Comparison of ENCODE assay signal across 1 cellular context in the genomic region with DNA sequence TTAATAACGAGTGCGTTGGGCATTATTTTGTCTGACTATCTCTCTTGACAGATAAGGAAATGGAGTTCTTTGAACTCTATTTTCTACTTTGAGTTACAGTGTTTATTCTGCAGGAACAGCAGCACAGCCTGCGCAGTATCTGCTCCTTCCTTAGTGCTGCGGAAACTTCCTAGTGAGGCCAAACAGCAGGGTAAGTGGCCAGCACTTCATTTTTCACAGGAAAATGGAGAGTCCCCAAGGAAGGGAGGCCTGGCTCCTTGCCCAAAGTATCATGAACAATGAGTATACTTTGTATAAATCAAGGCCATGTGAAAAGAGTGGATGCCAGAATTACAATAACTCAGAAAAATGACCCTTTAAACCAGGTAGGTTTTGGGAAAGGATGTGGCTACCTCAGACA.
TF ChIP-seq lines count a peak whose summit lies in the region.

No MANE protein-coding gene starts in this region.

TF ChIP-seq in HepG2, 621 proteins besides CTCF, POLR2A, EP300 and RAD21 (continued from another document):
- TF ChIP-seq, protein P1, sequence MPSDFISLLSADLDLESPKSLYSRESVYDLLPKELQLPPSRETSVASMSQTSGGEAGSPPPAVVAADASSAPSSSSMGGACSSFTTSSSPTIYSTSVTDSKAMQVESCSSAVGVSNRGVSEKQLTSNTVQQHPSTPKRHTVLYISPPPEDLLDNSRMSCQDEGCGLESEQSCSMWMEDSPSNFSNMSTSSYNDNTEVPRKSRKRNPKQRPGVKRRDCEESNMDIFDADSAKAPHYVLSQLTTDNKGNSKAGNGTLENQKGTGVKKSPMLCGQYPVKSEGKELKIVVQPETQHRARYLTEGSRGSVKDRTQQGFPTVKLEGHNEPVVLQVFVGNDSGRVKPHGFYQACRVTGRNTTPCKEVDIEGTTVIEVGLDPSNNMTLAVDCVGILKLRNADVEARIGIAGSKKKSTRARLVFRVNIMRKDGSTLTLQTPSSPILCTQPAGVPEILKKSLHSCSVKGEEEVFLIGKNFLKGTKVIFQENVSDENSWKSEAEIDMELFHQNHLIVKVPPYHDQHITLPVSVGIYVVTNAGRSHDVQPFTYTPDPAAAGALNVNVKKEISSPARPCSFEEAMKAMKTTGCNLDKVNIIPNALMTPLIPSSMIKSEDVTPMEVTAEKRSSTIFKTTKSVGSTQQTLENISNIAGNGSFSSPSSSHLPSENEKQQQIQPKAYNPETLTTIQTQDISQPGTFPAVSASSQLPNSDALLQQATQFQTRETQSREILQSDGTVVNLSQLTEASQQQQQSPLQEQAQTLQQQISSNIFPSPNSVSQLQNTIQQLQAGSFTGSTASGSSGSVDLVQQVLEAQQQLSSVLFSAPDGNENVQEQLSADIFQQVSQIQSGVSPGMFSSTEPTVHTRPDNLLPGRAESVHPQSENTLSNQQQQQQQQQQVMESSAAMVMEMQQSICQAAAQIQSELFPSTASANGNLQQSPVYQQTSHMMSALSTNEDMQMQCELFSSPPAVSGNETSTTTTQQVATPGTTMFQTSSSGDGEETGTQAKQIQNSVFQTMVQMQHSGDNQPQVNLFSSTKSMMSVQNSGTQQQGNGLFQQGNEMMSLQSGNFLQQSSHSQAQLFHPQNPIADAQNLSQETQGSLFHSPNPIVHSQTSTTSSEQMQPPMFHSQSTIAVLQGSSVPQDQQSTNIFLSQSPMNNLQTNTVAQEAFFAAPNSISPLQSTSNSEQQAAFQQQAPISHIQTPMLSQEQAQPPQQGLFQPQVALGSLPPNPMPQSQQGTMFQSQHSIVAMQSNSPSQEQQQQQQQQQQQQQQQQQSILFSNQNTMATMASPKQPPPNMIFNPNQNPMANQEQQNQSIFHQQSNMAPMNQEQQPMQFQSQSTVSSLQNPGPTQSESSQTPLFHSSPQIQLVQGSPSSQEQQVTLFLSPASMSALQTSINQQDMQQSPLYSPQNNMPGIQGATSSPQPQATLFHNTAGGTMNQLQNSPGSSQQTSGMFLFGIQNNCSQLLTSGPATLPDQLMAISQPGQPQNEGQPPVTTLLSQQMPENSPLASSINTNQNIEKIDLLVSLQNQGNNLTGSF (CRISPR knock-in tag; IDR thresholded peaks at IDR 0.05) = no peak
- no peak for TF ChIP-seq ZNF33A (CRISPR knock-in tag; IDR thresholded peaks at IDR 0.05; ENCODE audit: borderline replicate concordance)
- TF ChIP-seq ZNF367 (CRISPR knock-in tag; IDR thresholded peaks at IDR 0.05; ENCODE audit: borderline replicate concordance) = no peak
- TF ChIP-seq ZNF136 (CRISPR knock-in tag; IDR thresholded peaks at IDR 0.05; ENCODE audit: low read depth) = no peak
- no peak for TF ChIP-seq SIN3A (IDR thresholded peaks at IDR 0.05; ENCODE audit: borderline replicate concordance, low read depth, low read length)
